Comparison of ENCODE assay signal across 1 cellular context in the genomic region with DNA sequence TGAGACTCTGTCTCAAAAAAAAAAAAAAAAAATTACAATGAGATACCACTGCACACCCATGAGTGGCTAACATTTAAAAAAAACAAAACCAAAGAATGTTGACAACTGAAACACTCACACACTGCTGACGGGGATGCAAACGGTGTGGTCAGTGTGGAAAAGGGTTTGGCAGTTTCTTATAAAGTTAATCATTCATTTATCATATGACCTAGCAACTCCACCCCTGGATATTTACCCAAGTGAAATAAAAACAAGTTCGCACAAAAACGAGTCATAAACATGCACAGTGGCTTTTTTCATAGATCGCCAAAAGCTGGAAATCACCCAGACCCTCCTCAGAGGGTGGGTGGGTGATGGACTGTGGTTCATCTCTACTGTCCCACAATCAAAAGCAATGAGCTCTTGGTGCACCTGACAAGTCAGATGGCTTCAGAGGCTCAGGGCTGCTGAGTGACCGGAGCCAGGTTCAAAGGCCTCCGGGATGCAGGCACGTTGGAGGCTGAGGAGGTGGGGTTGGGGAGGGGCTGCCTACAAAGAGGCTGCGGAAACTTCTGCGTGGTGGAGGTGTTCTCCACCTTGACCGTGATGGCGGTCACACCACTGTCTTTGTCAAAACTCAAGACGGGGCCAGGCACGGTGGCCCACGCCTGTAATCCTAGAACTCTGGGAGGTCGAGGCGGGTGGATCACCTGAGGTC.
TF ChIP-seq lines count a peak whose summit lies in the region.

No MANE protein-coding gene starts in this region.

TF ChIP-seq in GM23338, 12 proteins besides CTCF, POLR2A, EP300 and RAD21 (continued from another document):
- TF ChIP-seq ETS1 (IDR thresholded peaks at IDR 0.05) (no peak), NANOG (IDR thresholded peaks at IDR 0.05; ENCODE audit: borderline replicate concordance) (no peak), ZNF331 (CRISPR knock-in tag; IDR thresholded peaks at IDR 0.05; ENCODE audit: low read depth) (no peak), POLR2AphosphoS5 (IDR thresholded peaks at IDR 0.05; ENCODE audit: low read depth) (no peak)
- TF ChIP-seq, protein P1, sequence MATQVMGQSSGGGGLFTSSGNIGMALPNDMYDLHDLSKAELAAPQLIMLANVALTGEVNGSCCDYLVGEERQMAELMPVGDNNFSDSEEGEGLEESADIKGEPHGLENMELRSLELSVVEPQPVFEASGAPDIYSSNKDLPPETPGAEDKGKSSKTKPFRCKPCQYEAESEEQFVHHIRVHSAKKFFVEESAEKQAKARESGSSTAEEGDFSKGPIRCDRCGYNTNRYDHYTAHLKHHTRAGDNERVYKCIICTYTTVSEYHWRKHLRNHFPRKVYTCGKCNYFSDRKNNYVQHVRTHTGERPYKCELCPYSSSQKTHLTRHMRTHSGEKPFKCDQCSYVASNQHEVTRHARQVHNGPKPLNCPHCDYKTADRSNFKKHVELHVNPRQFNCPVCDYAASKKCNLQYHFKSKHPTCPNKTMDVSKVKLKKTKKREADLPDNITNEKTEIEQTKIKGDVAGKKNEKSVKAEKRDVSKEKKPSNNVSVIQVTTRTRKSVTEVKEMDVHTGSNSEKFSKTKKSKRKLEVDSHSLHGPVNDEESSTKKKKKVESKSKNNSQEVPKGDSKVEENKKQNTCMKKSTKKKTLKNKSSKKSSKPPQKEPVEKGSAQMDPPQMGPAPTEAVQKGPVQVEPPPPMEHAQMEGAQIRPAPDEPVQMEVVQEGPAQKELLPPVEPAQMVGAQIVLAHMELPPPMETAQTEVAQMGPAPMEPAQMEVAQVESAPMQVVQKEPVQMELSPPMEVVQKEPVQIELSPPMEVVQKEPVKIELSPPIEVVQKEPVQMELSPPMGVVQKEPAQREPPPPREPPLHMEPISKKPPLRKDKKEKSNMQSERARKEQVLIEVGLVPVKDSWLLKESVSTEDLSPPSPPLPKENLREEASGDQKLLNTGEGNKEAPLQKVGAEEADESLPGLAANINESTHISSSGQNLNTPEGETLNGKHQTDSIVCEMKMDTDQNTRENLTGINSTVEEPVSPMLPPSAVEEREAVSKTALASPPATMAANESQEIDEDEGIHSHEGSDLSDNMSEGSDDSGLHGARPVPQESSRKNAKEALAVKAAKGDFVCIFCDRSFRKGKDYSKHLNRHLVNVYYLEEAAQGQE (IDR thresholded peaks at IDR 0.05; ENCODE audit: unreplicated experiment), result no peak
